Comparison of ENCODE assay signal across 12 cellular contexts in genomic region chr7:39428221-39428620, GRCh38.
A peak's percentile ranks its signal among the peaks of the same experiment; 100 is the strongest.
DNase-seq lines count a peak whose midpoint lies in the region; ATAC-seq and TF ChIP-seq lines count a peak whose summit lies in the region.
"Had no signal": no experiment of that assay in that cellular context is flagged by ENCODE, and none has a peak within 500 bp of the region (broad histone marks: within the 10 kb centered on the region; RNA-seq: fewer than 3 reads in every experiment).

No MANE protein-coding gene starts in this region.

- no peak overlapping the region for H2BK5ac ChIP-seq in mesenchymal stem cell (ENCODE audit: low read depth, low read length, poor library complexity, severe bottlenecking)

- no peaks in the 10 kb centered on the region for H3K36me3 ChIP-seq in BJ (ENCODE audit: control insufficient read depth, insufficient read depth, low read length)
- no peaks in the 10 kb centered on the region for H3K36me3 ChIP-seq in MG63
- H3K36me3 ChIP-seq in mesenchymal stem cell (ENCODE audit: control insufficient read depth in 1 of 2, insufficient read depth in 2 of 2, low read depth in 1 of 2, low read length in 2 of 2): no peaks in the 10 kb centered on the region
- no peaks in the 10 kb centered on the region for H3K36me3 ChIP-seq in left ventricle myocardium inferior
- H3K36me3 ChIP-seq: BLaER1 treated with 17β-estradiol and CSF1 and Interleukin-3, amounts not matched to agents 10 nM and 100 nM had no signal

- H3K4ac ChIP-seq in mesenchymal stem cell (ENCODE audit: low read depth in 1 of 2, low read length in 2 of 2): no peak overlapping the region

- H3K18ac ChIP-seq in mesenchymal stem cell (ENCODE audit: low read depth in 1 of 2, low read length in 2 of 2): no peak overlapping the region

- H2BK15ac ChIP-seq in mesenchymal stem cell (ENCODE audit: low read depth, poor library complexity, severe bottlenecking): no peak overlapping the region

- H2AFZ ChIP-seq in mesenchymal stem cell (ENCODE audit: low read depth, low read length): no peak overlapping the region

- no peak overlapping the region for H3K4me3 ChIP-seq in BJ (ENCODE audit: low read depth, low read length)
- H3K4me3 ChIP-seq in MG63: no peak overlapping the region
- no peak overlapping the region for H3K4me3 ChIP-seq in mesenchymal stem cell (ENCODE audit: insufficient read depth in 1 of 2, low read depth in 1 of 2, low read length in 2 of 2)
- H3K4me3 ChIP-seq in left ventricle myocardium inferior: no peak overlapping the region
- H3K4me3 ChIP-seq: BLaER1 treated with 17β-estradiol and CSF1 and Interleukin-3, amounts not matched to agents 10 nM and 100 nM; psoas muscle had no signal

- H3K14ac ChIP-seq in mesenchymal stem cell (ENCODE audit: low read length in 2 of 2): no peak overlapping the region

- no peak overlapping the region for H2AK5ac ChIP-seq in mesenchymal stem cell (ENCODE audit: low read length, severe bottlenecking)

- intact Hi-C loops in left ventricle myocardium inferior (cut with micrococcal nuclease): no loop called here

- CTCF ChIA-PET in BJ (lab: Yijun Ruan, JAX): interaction anchor here (1.4 to 1.5 kb wide), 2 partner anchors 9 to 25 kb away, joined by 6 to 7 read pairs; no protein-coding TSS in a partner anchor

- H3K27ac ChIP-seq in mesenchymal stem cell (ENCODE audit: low read length, poor library complexity, severe bottlenecking) (peak overlapping the region; percentile 78), left ventricle myocardium inferior (replicated peaks) (no peak overlapping the region)
- H3K27ac ChIP-seq: BLaER1 treated with 17β-estradiol and CSF1 and Interleukin-3, amounts not matched to agents 10 nM and 100 nM; psoas muscle had no signal

- H3K4me1 ChIP-seq in mesenchymal stem cell (ENCODE audit: control insufficient read depth, insufficient read depth, low read depth, low read length) (peaks cover 5% of the 10 kb centered on the region), left ventricle myocardium inferior (no peaks in the 10 kb centered on the region)
- H3K4me1 ChIP-seq: psoas muscle had no signal

- DNase-seq in BJ (ENCODE audit: low read depth) (peak; percentile 75), MG63 (peak; percentile 65), dermis blood vessel endothelial cell (peak; percentile 36), mesenchymal stem cell (peak; percentile 34), SHP77 treated with DMSO at 0.1 percent for 48 hours (lab: John Stamatoyannopoulos, UW) (no peak), left ventricle myocardium inferior (no peak)
- DNase-seq: activated CD4-positive, alpha-beta T cell treated with anti-CD3 and anti-CD28 coated beads, Interleukin-2, amount 50 U/mL, for 4 hours; OCI-M1; psoas muscle had no signal

- POLR2A ChIA-PET in BJ (lab: Charles Lee): no interaction called here

- ATAC-seq in GM21786 (IDR thresholded peaks at IDR 0.05; ENCODE audit: unreplicated experiment): no peak
- no peak for ATAC-seq in esophagus mucosa
- ATAC-seq: psoas muscle had no signal

- H3K23ac ChIP-seq in mesenchymal stem cell (ENCODE audit: low read length in 2 of 2): no peak overlapping the region

- WGBS in mesenchymal stem cell: 5% methylated on average over 1 of the region's 1 CpG

- TF ChIP-seq CTCF in BJ (IDR thresholded peaks at IDR 0.05; ENCODE audit: insufficient read depth, low read depth, low read length): no peak
- no peak for TF ChIP-seq CTCF in left ventricle myocardium inferior (IDR thresholded peaks at IDR 0.05; ENCODE audit: borderline replicate concordance)

- H3K9ac ChIP-seq in mesenchymal stem cell (ENCODE audit: low read length): no peak overlapping the region
- H3K9ac ChIP-seq: BLaER1 treated with 17β-estradiol and CSF1 and Interleukin-3, amounts not matched to agents 10 nM and 100 nM had no signal

- H4K91ac ChIP-seq in mesenchymal stem cell (ENCODE audit: low read length): no peak overlapping the region

- no peak overlapping the region for H3K4me2 ChIP-seq in mesenchymal stem cell (ENCODE audit: low read length, poor library complexity, severe bottlenecking)
- H3K4me2 ChIP-seq: BLaER1 treated with 17β-estradiol and CSF1 and Interleukin-3, amounts not matched to agents 10 nM and 100 nM had no signal

- no peak overlapping the region for H4K8ac ChIP-seq in mesenchymal stem cell (ENCODE audit: low read length)

- H2BK120ac ChIP-seq in mesenchymal stem cell (ENCODE audit: low read depth, low read length): no peak overlapping the region

- H3K79me1 ChIP-seq in mesenchymal stem cell (replicated peaks; ENCODE audit: low read length, poor library complexity, severe bottlenecking): no peaks in the 10 kb centered on the region

- H3K9me3 ChIP-seq in MG63 (no peaks in the 10 kb centered on the region), mesenchymal stem cell (ENCODE audit: control insufficient read depth, low read length) (no peaks in the 10 kb centered on the region), left ventricle myocardium inferior (replicated peaks) (no peaks in the 10 kb centered on the region)
- H3K9me3 ChIP-seq: BLaER1 treated with 17β-estradiol and CSF1 and Interleukin-3, amounts not matched to agents 10 nM and 100 nM; psoas muscle had no signal

- no peaks in the 10 kb centered on the region for H3K27me3 ChIP-seq in BJ (ENCODE audit: control insufficient read depth, insufficient read depth, low read length)
- H3K27me3 ChIP-seq in MG63: no peaks in the 10 kb centered on the region
- H3K27me3 ChIP-seq in mesenchymal stem cell (ENCODE audit: control insufficient read depth in 1 of 2, insufficient read depth in 1 of 2, low read length in 2 of 2): peaks cover 0 to 11% of the 10 kb centered on the region in 2 experiments
- peaks cover 8% of the 10 kb centered on the region for H3K27me3 ChIP-seq in left ventricle myocardium inferior (ENCODE audit: low read depth)
- H3K27me3 ChIP-seq: BLaER1 treated with 17β-estradiol and CSF1 and Interleukin-3, amounts not matched to agents 10 nM and 100 nM had no signal

- no peak overlapping the region for H2BK12ac ChIP-seq in mesenchymal stem cell (ENCODE audit: low read length in 2 of 2)

Comparison
In these comparisons a context has a peak if more than half of its experiments do, and no peak if none do; other contexts are left out.
1. DNase-seq: peak in BJ (single experiment), MG63 (single experiment), dermis blood vessel endothelial cell (single experiment) and mesenchymal stem cell (single experiment); none in SHP77 treated with DMSO at 0.1 percent for 48 hours (single experiment) and left ventricle myocardium inferior (single experiment).